ENCODE assay signal across 15 cellular contexts in genomic region chr2:162308747-162309503, GRCh38. TPM values are rescaled to one million over a fixed set of nuclear protein-coding genes. Genes with fewer than 3 reads are reported as not detected.
DNase-seq lines count a peak whose midpoint lies in the region; FAIRE-seq and TF ChIP-seq lines count a peak whose summit lies in the region.
"Had no signal": no experiment of that assay in that cellular context is flagged by ENCODE, and none has a peak within 500 bp of the region (broad histone marks: within the 10 kb centered on the region; RNA-seq: fewer than 3 reads in every experiment).

No MANE protein-coding gene starts in this region.

- H3K4me1 Mint-ChIP-seq in glutamatergic neuron (ENCODE audit: low read depth, unreplicated experiment), result no peaks in the 10 kb centered on the region

- no peak for TF ChIP-seq CTCF in right atrium auricular region (IDR thresholded peaks at IDR 0.05)
- TF ChIP-seq CTCF in glutamatergic neuron (IDR thresholded peaks at IDR 0.05; ENCODE audit: partially characterized antibody, unreplicated experiment), result no peak

- H2BK5ac ChIP-seq in trophoblast cell (ENCODE audit: low read depth, low read length, poor library complexity), result no peak overlapping the region

- no peak overlapping the region for H3K18ac ChIP-seq in trophoblast cell (ENCODE audit: low read length)

- H4K12ac ChIP-seq in trophoblast cell (ENCODE audit: low read depth, low read length), result no peak overlapping the region

- H3K23ac ChIP-seq in trophoblast cell (ENCODE audit: low read length), result no peak overlapping the region

- H3K14ac ChIP-seq in trophoblast cell (ENCODE audit: low read length), result no peak overlapping the region

- no peak overlapping the region for H3K27ac Mint-ChIP-seq in glutamatergic neuron (ENCODE audit: unreplicated experiment)

- H3K79me1 ChIP-seq in trophoblast cell (ENCODE audit: low read length), result no peaks in the 10 kb centered on the region

- H3K27me3 ChIP-seq in trophoblast cell (ENCODE audit: insufficient read depth, low read length) (no peaks in the 10 kb centered on the region), right atrium auricular region (no peaks in the 10 kb centered on the region)
- H3K27me3 ChIP-seq: heart left ventricle, thyroid gland had no signal

- no peaks in the 10 kb centered on the region for H3K36me3 Mint-ChIP-seq in glutamatergic neuron (ENCODE audit: unreplicated experiment)

- no peaks in the 10 kb centered on the region for H3K36me3 ChIP-seq in trophoblast cell (ENCODE audit: control insufficient read depth in 1 of 2, insufficient read depth in 2 of 2, low read length in 2 of 2)
- H3K36me3 ChIP-seq in right atrium auricular region, result peaks cover 5% of the 10 kb centered on the region
- H3K36me3 ChIP-seq: prostate gland, thyroid gland had no signal

- no peaks in the 10 kb centered on the region for H3K4me1 ChIP-seq in trophoblast cell (ENCODE audit: control insufficient read depth in 1 of 2, insufficient read depth in 2 of 2, low read length in 2 of 2)
- no peaks in the 10 kb centered on the region for H3K4me1 ChIP-seq in right atrium auricular region
- H3K4me1 ChIP-seq: prostate gland, thyroid gland had no signal

- TF ChIP-seq POLR2A in H54 (IDR thresholded peaks at IDR 0.05; ENCODE audit: low read depth, low read length), result no peak

- DNase-seq in DMS53 (lab: John Stamatoyannopoulos, UW), result peak; percentile 39
- no peak for DNase-seq in DMS53 treated with DMSO at 0.1 percent for 48 hours (lab: John Stamatoyannopoulos, UW; ENCODE audit: unreplicated experiment)
- DNase-seq in H54 (ENCODE audit: insufficient read length, low spot score), result no peak
- peak; percentile 15 for DNase-seq in HT-29 (ENCODE audit: low spot score)
- DNase-seq in trophoblast cell, result peak; percentile 53 to 89
- no peak for DNase-seq in right atrium auricular region (ENCODE audit: low spot score)
- no peak for DNase-seq in glutamatergic neuron
- no peak for DNase-seq in stimulated activated CD4-positive, alpha-beta T cell treated with anti-CD3 and anti-CD28 coated beads, Interleukin-2, amount 100 ng/mL, for 24 hours
- DNase-seq: activated CD4-positive, alpha-beta T cell treated with anti-CD3 and anti-CD28 coated beads for 1 hour; activated naive CD4-positive, alpha-beta T cell treated with anti-CD3 and anti-CD28 coated beads, Interleukin-2, amount 10 ng/mL, durations not matched to agents 7 days and 5 days; DMS 273 treated with DMSO at 0.1 percent for 48 hours; heart left ventricle; thyroid gland had no signal

- H3K9me3 ChIP-seq in trophoblast cell (ENCODE audit: insufficient read depth, low read depth, low read length) (no peaks in the 10 kb centered on the region), right atrium auricular region (no peaks in the 10 kb centered on the region)
- H3K9me3 ChIP-seq: heart left ventricle, prostate gland, thyroid gland had no signal

- H2AFZ ChIP-seq in trophoblast cell (ENCODE audit: insufficient read depth, low read length, poor library complexity), result no peak overlapping the region

- no peak overlapping the region for H3K27ac ChIP-seq in trophoblast cell (ENCODE audit: low read depth, low read length)
- H3K27ac ChIP-seq in right atrium auricular region, result no peak overlapping the region
- H3K27ac ChIP-seq: 22Rv1, heart left ventricle, prostate gland, thyroid gland had no signal

- no peaks in the 10 kb centered on the region for H3K9me3 Mint-ChIP-seq in glutamatergic neuron (ENCODE audit: unreplicated experiment)
- H3K9me3 Mint-ChIP-seq: activated naive CD4-positive, alpha-beta T cell treated with anti-CD3 and anti-CD28 coated beads, Interleukin-2, amount 10 ng/mL, durations not matched to agents 7 days and 5 days had no signal

- H3K27me3 Mint-ChIP-seq in glutamatergic neuron (ENCODE audit: unreplicated experiment), result no peaks in the 10 kb centered on the region
- H3K27me3 Mint-ChIP-seq: activated naive CD4-positive, alpha-beta T cell treated with anti-CD3 and anti-CD28 coated beads, Interleukin-2, amount 10 ng/mL, durations not matched to agents 7 days and 5 days had no signal

- no peaks in the 10 kb centered on the region for H3K79me2 ChIP-seq in trophoblast cell (ENCODE audit: control insufficient read depth, insufficient read depth, low read length, poor library complexity)

- H3K9ac ChIP-seq in trophoblast cell (ENCODE audit: low read length), result no peak overlapping the region

- no CpG with 5 or more reads among the region's 3 CpGs for WGBS in trophoblast cell (ENCODE audit: extremely low coverage, insufficient coverage, insufficient read length)

- H4K8ac ChIP-seq in trophoblast cell (ENCODE audit: low read depth, low read length), result no peak overlapping the region

- H3K4ac ChIP-seq in trophoblast cell (ENCODE audit: low read depth, low read length), result no peak overlapping the region

- no peak overlapping the region for H3K4me3 Mint-ChIP-seq in glutamatergic neuron (ENCODE audit: unreplicated experiment)
- H3K4me3 Mint-ChIP-seq: activated naive CD4-positive, alpha-beta T cell treated with anti-CD3 and anti-CD28 coated beads, Interleukin-2, amount 10 ng/mL, durations not matched to agents 7 days and 5 days had no signal

- no peak overlapping the region for H3K4me2 ChIP-seq in trophoblast cell (ENCODE audit: low read length)

- no peak overlapping the region for H2BK120ac ChIP-seq in trophoblast cell (ENCODE audit: insufficient read depth, low read length, poor library complexity)

- no peak overlapping the region for H4K91ac ChIP-seq in trophoblast cell (ENCODE audit: low read depth, low read length)

- FAIRE-seq in H54 (lab: Jason Lieb, UNC), result peak; percentile 6

- no peak overlapping the region for H2BK12ac ChIP-seq in trophoblast cell (ENCODE audit: low read length)

- H2AK5ac ChIP-seq in trophoblast cell (ENCODE audit: low read length), result no peak overlapping the region

- H3K4me3 ChIP-seq in trophoblast cell (ENCODE audit: low read depth, low read length) (no peak overlapping the region), right atrium auricular region (no peak overlapping the region)
- H3K4me3 ChIP-seq: heart left ventricle, prostate gland, thyroid gland had no signal

RNA-seq across cellular contexts. Expression of gene IFIH1, which starts 9.6 kb away (rescaled TPM):
- total RNA-seq in HT-29 (2014; rRNA removed; shearing (Covaris generic)), result 8.7 and 13.0 TPM in 2 replicates
- polyA plus RNA-seq in trophoblast cell (2013), result 1.3 TPM in 2 replicates
- total RNA-seq in right atrium auricular region, result 1 to 10 TPM; 4.1 to 6.6 TPM
- total RNA-seq in glutamatergic neuron (ENCODE audit: unreplicated experiment), result not detected

RNA-seq across cellular contexts. Expression of gene GCA, which starts 35.0 kb away (rescaled TPM):
- total RNA-seq in HT-29 (2014; rRNA removed; shearing (Covaris generic)), result 32.9 and 33.8 TPM in 2 replicates
- polyA plus RNA-seq in trophoblast cell (2013), result 8.3 and 8.5 TPM in 2 replicates
- 10 to 100 TPM; 11.1 to 14.3 TPM for total RNA-seq in right atrium auricular region
- total RNA-seq in glutamatergic neuron (ENCODE audit: unreplicated experiment), result 19.7 TPM

Comparison
In these comparisons a context has a peak if more than half of its experiments do, and no peak if none do; other contexts are left out.
1. DNase-seq: peak in DMS53 (single experiment), HT-29 (single experiment) and trophoblast cell (2 of 2); none in DMS53 treated with DMSO at 0.1 percent for 48 hours (single experiment), H54 (single experiment), right atrium auricular region (single experiment), glutamatergic neuron (single experiment) and stimulated activated CD4-positive, alpha-beta T cell treated with anti-CD3 and anti-CD28 coated beads, Interleukin-2, amount 100 ng/mL, for 24 hours (0 of 2).